Comparison of ENCODE assay signal across 8 cellular contexts in the genomic region with DNA sequence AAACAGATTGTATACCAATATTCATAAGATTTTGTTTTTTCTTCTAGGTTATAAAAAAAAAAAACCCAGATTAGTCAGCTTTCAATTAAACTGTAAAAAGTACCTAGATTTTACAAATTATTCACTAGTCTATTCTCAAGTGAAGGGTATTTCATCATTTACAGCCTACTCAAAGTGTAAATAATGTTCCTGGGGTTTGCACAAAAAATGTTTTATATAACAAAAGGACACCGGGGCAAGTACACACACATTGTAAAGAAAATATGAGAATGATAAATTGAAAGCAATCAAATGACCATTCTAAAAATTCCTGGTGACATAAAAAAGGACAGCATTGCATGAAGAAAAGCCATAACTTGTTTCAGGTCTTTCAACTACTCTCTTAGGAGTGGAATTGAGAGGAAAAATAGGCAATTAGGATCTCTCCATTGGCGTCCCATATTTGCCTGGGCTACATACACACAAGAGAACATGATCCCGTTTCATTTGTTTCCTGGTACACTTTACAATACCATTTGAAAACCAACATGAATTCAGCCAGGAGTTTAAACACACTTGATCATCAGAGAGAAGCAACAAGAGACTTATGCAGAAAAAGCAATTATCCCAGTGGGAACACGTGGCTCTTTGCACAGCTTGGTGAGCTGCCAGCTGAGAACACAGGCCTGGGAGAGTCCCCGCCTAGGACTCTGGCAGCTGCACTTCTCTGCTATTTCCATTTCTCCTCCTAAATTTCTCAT.
A peak's percentile ranks its signal among the peaks of the same experiment; 100 is the strongest.
DNase-seq lines count a peak whose midpoint lies in the region; ATAC-seq and TF ChIP-seq lines count a peak whose summit lies in the region.

No MANE protein-coding gene starts in this region.

- H3K9me3 Mint-ChIP-seq in endothelial cell (ENCODE audit: unreplicated experiment) = no peaks in the 10 kb centered on the region

- ATAC-seq in HG02642 (IDR thresholded peaks at IDR 0.05; ENCODE audit: poor library complexity, unreplicated experiment) = no peak

- TF ChIP-seq CTCF in endothelial cell (IDR thresholded peaks at IDR 0.05; ENCODE audit: unreplicated experiment) = no peak

- H3K4me1 Mint-ChIP-seq in endothelial cell (ENCODE audit: unreplicated experiment) = peaks cover 44% of the 10 kb centered on the region

- no peaks in the 10 kb centered on the region for H3K36me3 Mint-ChIP-seq in endothelial cell (ENCODE audit: low read depth, unreplicated experiment)

- DNase-seq in DMS 273 treated with DMSO at 0.1 percent for 48 hours (lab: John Stamatoyannopoulos, UW) (peak; percentile 77), NCI-H2227 (lab: John Stamatoyannopoulos, UW; ENCODE audit: unreplicated experiment) (peak; percentile 78), endothelial cell (ENCODE audit: low spot score) (no peak), nucleus accumbens (lab: John Stamatoyannopoulos, UW) (peak in 54 of 56 donors; percentile 5 to 88 (median 65)), HUDEP-2 (lab: John Stamatoyannopoulos, UW; ENCODE audit: unreplicated experiment in 76 of 76) (no peak), glomerular visceral epithelial cell (ENCODE audit: extremely low spot score) (no peak)
- DNase-seq in activated T-cell treated with anti-CD3 and anti-CD28 coated beads, Interleukin-2, amount 50 U/mL, for 48 hours = no peak

- peak overlapping the region; percentile 74 for H3K27ac Mint-ChIP-seq in endothelial cell (ENCODE audit: unreplicated experiment)

- no peak overlapping the region for H3K4me3 Mint-ChIP-seq in endothelial cell (ENCODE audit: unreplicated experiment)

- no peaks in the 10 kb centered on the region for H3K27me3 Mint-ChIP-seq in endothelial cell (ENCODE audit: unreplicated experiment)

Comparison
In these comparisons a context has a peak if more than half of its experiments do, and no peak if none do; other contexts are left out.
1. DNase-seq: peak in DMS 273 treated with DMSO at 0.1 percent for 48 hours (single experiment), NCI-H2227 (single experiment) and nucleus accumbens (54 of 56); none in endothelial cell (single experiment), HUDEP-2 (0 of 76), activated T-cell treated with anti-CD3 and anti-CD28 coated beads, Interleukin-2, amount 50 U/mL, for 48 hours (0 of 2) and glomerular visceral epithelial cell (single experiment).